In genomic region chr19:40210919-40211318, GRCh38 we compare ENCODE assay signal across 27 cellular contexts. TPM values are rescaled to one million over a fixed set of nuclear protein-coding genes. Genes with fewer than 3 reads are reported as not detected.
DNase-seq lines count a peak whose midpoint lies in the region; FAIRE-seq and TF ChIP-seq lines count a peak whose summit lies in the region.
"Had no signal": no experiment of that assay in that cellular context is flagged by ENCODE, and none has a peak within 500 bp of the region (broad histone marks: within the 10 kb centered on the region; RNA-seq: fewer than 3 reads in every experiment).

No MANE protein-coding gene starts in this region.

- CTCF ChIA-PET in H1 (lab: Charles Lee; ENCODE audit: partially characterized antibody) = interaction anchor here (0.6 to 1.2 kb wide), 7 partner anchors 14 to 74 kb away, joined by 3 to 6 read pairs (median 3); partner anchors contain the start of genes AKT2 and MAP3K10
- CTCF ChIA-PET in PC-9 (lab: Charles Lee) = no interaction called here

- no peak overlapping the region for H3K4me2 ChIP-seq in H1 (ENCODE audit: insufficient read depth in 1 of 2, low read depth in 2 of 2, low read length in 2 of 2)
- no peak overlapping the region for H3K4me2 ChIP-seq in neural progenitor cell
- H3K4me2 ChIP-seq in PC-9 = no peak overlapping the region
- H3K4me2 ChIP-seq in GM23248 (ENCODE audit: unreplicated experiment) = no peak overlapping the region

- peak in 1 of 2 experiments; percentile 17; a peak in 1 of 4 replicates for TF ChIP-seq RAD21 in H1 (IDR thresholded peaks at IDR 0.05 in 1 of 2, conservative IDR thresholded peaks at IDR 0.05 in 1 of 2; ENCODE audit: low read depth in 2 of 2, low read length in 2 of 2)

- no TSS peak for BruUV-seq in PC-9 (replicated peaks; lab: Mats Ljungman, UMichigan)

- no peaks in the 10 kb centered on the region for H3K9me3 ChIP-seq in HUES48 (ENCODE audit: control insufficient read depth, insufficient read depth, low read length)
- no peaks in the 10 kb centered on the region for H3K9me3 ChIP-seq in H1 (ENCODE audit: insufficient read depth in 2 of 2, low read depth in 1 of 2, low read length in 1 of 2)
- no peaks in the 10 kb centered on the region for H3K9me3 ChIP-seq in neural progenitor cell (ENCODE audit: low read depth)
- no peaks in the 10 kb centered on the region for H3K9me3 ChIP-seq in PC-9 (ENCODE audit: insufficient read depth, low read depth)
- no peaks in the 10 kb centered on the region for H3K9me3 ChIP-seq in GM23248 (ENCODE audit: low read depth)
- H3K9me3 ChIP-seq: BE2C, SJCRH30 had no signal

- H3F3A ChIP-seq in neural progenitor cell (ENCODE audit: low read depth) (no peaks in the 10 kb centered on the region), PC-9 (ENCODE audit: insufficient read depth, low read depth) (no peaks in the 10 kb centered on the region; the same call in 1 of the 2 replicates), GM23248 (ENCODE audit: insufficient read depth) (no peaks in the 10 kb centered on the region)

- no peak overlapping the region for H4K5ac ChIP-seq in H1 (ENCODE audit: insufficient read length, low read depth, low read length)

- no peak overlapping the region for H2AK5ac ChIP-seq in H1 (ENCODE audit: low read depth, low read length)

- peak; percentile 28 for FAIRE-seq in H1 (lab: Jason Lieb, UNC)
- FAIRE-seq: G401.6, GM12878 had no signal

- H4K20me1 ChIP-seq in H1 (replicated peaks in 1 of 2; ENCODE audit: control insufficient read depth in 1 of 2, insufficient read depth in 2 of 2, low read length in 2 of 2) (no peaks in the 10 kb centered on the region), neural progenitor cell (ENCODE audit: low read depth) (peaks cover 4% of the 10 kb centered on the region), PC-9 (ENCODE audit: insufficient read depth) (no peaks in the 10 kb centered on the region; the same call in 1 of the 2 replicates), GM23248 (ENCODE audit: insufficient read depth) (no peaks in the 10 kb centered on the region; the same call in 1 of the 2 replicates)

- H3K56ac ChIP-seq in H1 (replicated peaks; ENCODE audit: insufficient read length, low read depth, low read length) = no peak overlapping the region

- H2AFZ ChIP-seq in H1 (ENCODE audit: low read length) (no peak overlapping the region), neural progenitor cell (replicated peaks) (no peak overlapping the region), PC-9 (no peak overlapping the region), GM23248 (no peak overlapping the region)

- H3K27ac ChIP-seq in HUES48 (ENCODE audit: low read depth, low read length) (peak overlapping the region; percentile 24), H1 (ENCODE audit: low read depth, low read length) (no peak overlapping the region), neural progenitor cell (no peak overlapping the region), PC-9 (no peak overlapping the region), GM23248 (no peak overlapping the region)
- H3K27ac ChIP-seq: 22Rv1, SJCRH30 had no signal

- H3K18ac ChIP-seq in H1 (ENCODE audit: extremely low read depth, low read length) = no peak overlapping the region

- no peak overlapping the region for H2BK5ac ChIP-seq in H1 (ENCODE audit: low read depth, low read length)

- DNase-seq in DMS53 (lab: John Stamatoyannopoulos, UW) (peak; percentile 22), DMS53 treated with DMSO at 0.1 percent for 48 hours (lab: John Stamatoyannopoulos, UW; ENCODE audit: unreplicated experiment) (no peak), H1 (ENCODE audit: low read depth in 1 of 2, low spot score in 2 of 2) (no peak), neural progenitor cell (ENCODE audit: low spot score) (no peak), HUDEP-2 (lab: John Stamatoyannopoulos, UW; ENCODE audit: unreplicated experiment in 76 of 76) (no peak), PC-9 (no peak), GM23248 (no peak)
- DNase-seq: ACHN; BE2C; CD8-positive, alpha-beta memory T cell; NCI-H1092; NCI-H1417 treated with DMSO at 0.1 percent for 48 hours; NCI-H1694 treated with DMSO at 0.1 percent for 48 hours; NCI-H2081; NCI-H2227 treated with DMSO at 0.1 percent for 48 hours; NCI-H526 treated with DMSO at 0.1 percent for 48 hours; SJCRH30 had no signal

- POLR2A ChIA-PET in H1 (lab: Charles Lee; ENCODE audit: partially characterized antibody) = interaction anchor here (0.6 to 0.9 kb wide), 2 partner anchors 45 to 767 kb away, joined by 3 to 5 read pairs; no protein-coding TSS in a partner anchor
- POLR2A ChIA-PET in PC-9 (lab: Charles Lee; ENCODE audit: unreplicated experiment) = interaction anchor here (0.6 kb wide), 1 partner anchor 543 kb away, joined by 9 read pairs; no protein-coding TSS in a partner anchor

- H3K36me3 ChIP-seq in HUES48 (ENCODE audit: control insufficient read depth, insufficient read depth, low read length) (peaks cover 13% of the 10 kb centered on the region), H1 (ENCODE audit: control insufficient read depth in 2 of 4, insufficient read depth in 4 of 4, low read length in 3 of 4) (peaks cover 0 to 2% (median 0%) of the 10 kb centered on the region in 4 experiments; a peak in 1 of 8 replicates), neural progenitor cell (no peaks in the 10 kb centered on the region), PC-9 (ENCODE audit: low read depth) (no peaks in the 10 kb centered on the region), GM23248 (ENCODE audit: low read depth) (no peaks in the 10 kb centered on the region; the same call in 1 of the 2 replicates)
- H3K36me3 ChIP-seq: BE2C, SJCRH30 had no signal

- H3K9me3 Mint-ChIP-seq in neural progenitor cell = no peaks in the 10 kb centered on the region
- H3K9me3 Mint-ChIP-seq: CD8-positive, alpha-beta memory T cell; IgD-negative memory B cell had no signal

- H3K9me2 ChIP-seq in PC-9 (ENCODE audit: insufficient read depth) (no peaks in the 10 kb centered on the region), GM23248 (ENCODE audit: insufficient read depth) (no peaks in the 10 kb centered on the region)

- peaks cover 9% of the 10 kb centered on the region for H3K27me3 Mint-ChIP-seq in neural progenitor cell (ENCODE audit: insufficient read depth, low read depth)
- H3K27me3 Mint-ChIP-seq: IgD-negative memory B cell had no signal

- TF ChIP-seq EP300 in H1 (IDR thresholded peaks at IDR 0.05; ENCODE audit: borderline replicate concordance in 1 of 2, low read depth in 2 of 2, low read length in 2 of 2) = no peak

- H2BK12ac ChIP-seq in H1 (ENCODE audit: low read depth, low read length) = no peak overlapping the region

- H3K4me3 ChIP-seq in HUES48 (ENCODE audit: low read depth, low read length) (no peak overlapping the region), H1 (ENCODE audit: extremely low read depth in 1 of 4, insufficient read depth in 2 of 4, low read depth in 3 of 4, low read length in 4 of 4) (no peak overlapping the region), neural progenitor cell (no peak overlapping the region), PC-9 (no peak overlapping the region), GM23248 (no peak overlapping the region)
- H3K4me3 ChIP-seq: GM12878, SJCRH30 had no signal

- H3K4me3 Mint-ChIP-seq in neural progenitor cell = no peak overlapping the region
- H3K4me3 Mint-ChIP-seq: CD14-positive monocyte; CD8-positive, alpha-beta memory T cell; IgD-negative memory B cell had no signal

- no peaks in the 10 kb centered on the region for H3K79me1 ChIP-seq in H1 (ENCODE audit: low read depth, low read length)

- peaks cover 8% of the 10 kb centered on the region for H3K36me3 Mint-ChIP-seq in neural progenitor cell

- H3K27me3 ChIP-seq in HUES48 (ENCODE audit: control insufficient read depth, insufficient read depth, low read length) = no peaks in the 10 kb centered on the region
- no peaks in the 10 kb centered on the region for H3K27me3 ChIP-seq in H1 (replicated peaks in 1 of 4; ENCODE audit: control insufficient read depth in 3 of 4, extremely low read depth in 1 of 4, insufficient read depth in 3 of 4, low read length in 3 of 4)
- H3K27me3 ChIP-seq in neural progenitor cell = peaks cover 4% of the 10 kb centered on the region
- H3K27me3 ChIP-seq in PC-9 (ENCODE audit: insufficient read depth, low read depth) = no peaks in the 10 kb centered on the region
- H3K27me3 ChIP-seq in GM23248 (replicated peaks; ENCODE audit: insufficient read depth) = peaks cover 3% of the 10 kb centered on the region; the same call in 1 of the 2 replicates
- H3K27me3 ChIP-seq: SJCRH30 had no signal

- in situ Hi-C loops in GM23248 (cut with MboI) = no loop called here

- intact Hi-C loops in PC-9 (cut with micrococcal nuclease; ENCODE audit: unreplicated experiment) = no loop called here

- TF ChIP-seq POLR2A in H1 (IDR thresholded peaks at IDR 0.05; ENCODE audit: control extremely low read depth in 1 of 2, low read depth in 2 of 2, low read length in 2 of 2) = no peak

- no peak overlapping the region for H3K27ac Mint-ChIP-seq in neural progenitor cell
- H3K27ac Mint-ChIP-seq: CD14-positive monocyte, IgD-negative memory B cell had no signal

- no peaks in the 10 kb centered on the region for H3K79me2 ChIP-seq in H1 (ENCODE audit: control insufficient read depth in 1 of 2, insufficient read depth in 2 of 2, low read length in 2 of 2)
- H3K79me2 ChIP-seq in neural progenitor cell (ENCODE audit: low read depth) = no peaks in the 10 kb centered on the region
- no peaks in the 10 kb centered on the region for H3K79me2 ChIP-seq in PC-9 (ENCODE audit: low read depth)
- no peaks in the 10 kb centered on the region for H3K79me2 ChIP-seq in GM23248 (ENCODE audit: insufficient read depth)

- H3K14ac ChIP-seq in H1 (ENCODE audit: insufficient read length) = no peak overlapping the region

- H2BK20ac ChIP-seq in H1 (ENCODE audit: low read length) = no peak overlapping the region

- no peak overlapping the region for H2BK120ac ChIP-seq in H1 (replicated peaks; ENCODE audit: low read depth, low read length)

- H3K4me1 Mint-ChIP-seq in neural progenitor cell = no peaks in the 10 kb centered on the region
- H3K4me1 Mint-ChIP-seq: CD14-positive monocyte; CD8-positive, alpha-beta memory T cell; IgD-negative memory B cell had no signal

- no peak overlapping the region for H3K23ac ChIP-seq in H1 (ENCODE audit: insufficient read length)

- TF ChIP-seq CTCF in H1 (IDR thresholded peaks at IDR 0.05; ENCODE audit: control extremely low read depth in 1 of 3, insufficient read depth in 1 of 3, low read depth in 1 of 3, low read length in 3 of 3) (peak in 2 of 3 experiments; percentile 44 to 54; a peak in 2 of 4 replicates), neural progenitor cell (IDR thresholded peaks at IDR 0.05) (peak; percentile 13), PC-9 (conservative IDR thresholded peaks at IDR 0.05) (no peak)

- no peak overlapping the region for H3K4ac ChIP-seq in H1 (replicated peaks; ENCODE audit: insufficient read length, low read depth, low read length)

- H3K9ac ChIP-seq in HUES48 (ENCODE audit: low read depth, low read length) (no peak overlapping the region), H1 (replicated peaks in 1 of 4; ENCODE audit: extremely low read depth in 1 of 4, low read depth in 3 of 4, low read length in 3 of 4) (no peak overlapping the region), neural progenitor cell (no peak overlapping the region), GM23248 (no peak overlapping the region)

- no peaks in the 10 kb centered on the region for H3K4me1 ChIP-seq in HUES48 (ENCODE audit: control insufficient read depth, insufficient read depth, low read length)
- H3K4me1 ChIP-seq in H1 (replicated peaks in 1 of 4; ENCODE audit: control insufficient read depth in 3 of 4, insufficient read depth in 4 of 4, low read length in 3 of 4) = peaks cover 0 to 2% (median 0%) of the 10 kb centered on the region in 4 experiments; a peak in 1 of 7 replicates
- no peaks in the 10 kb centered on the region for H3K4me1 ChIP-seq in neural progenitor cell
- no peaks in the 10 kb centered on the region for H3K4me1 ChIP-seq in PC-9 (replicated peaks; ENCODE audit: insufficient read depth)
- no peaks in the 10 kb centered on the region for H3K4me1 ChIP-seq in GM23248 (ENCODE audit: insufficient read depth)
- H3K4me1 ChIP-seq: BE2C had no signal

- 65% methylated on average over 4 of the region's 4 CpGs; no CpG with 5 or more reads in 1 of the 2 experiments for WGBS in H1 (ENCODE audit: extremely low coverage in 1 of 2, insufficient coverage in 1 of 2, insufficient read length in 1 of 2, insufficient replicate concordance in 2 of 2, low coverage in 1 of 2, low lambda C conversion rate in 2 of 2, missing lambda C conversion rate in 1 of 2), 2 experiments
- whole genome bisulfite sequencing in GM23248 (ENCODE audit: low coverage in 1 of 2, low lambda C conversion rate in 2 of 2, missing lambda C conversion rate in 2 of 2), 2 experiments = 92% methylated on average over 4 of the region's 4 CpGs

- no peak overlapping the region for H4K91ac ChIP-seq in H1 (replicated peaks; ENCODE audit: insufficient read length, low read length)

- H2BK15ac ChIP-seq in H1 (ENCODE audit: low read length) = no peak overlapping the region

- no peaks in the 10 kb centered on the region for H3K23me2 ChIP-seq in H1 (ENCODE audit: low read depth, low read length)

- no peak overlapping the region for H4K8ac ChIP-seq in H1 (ENCODE audit: extremely low read depth, insufficient read depth, low read length)

RNA-seq across cellular contexts. Expression of gene TTC9B, which starts 7.3 kb away (rescaled TPM):
- total RNA-seq in H1 (2021; fragmentation: NEBNext Ultra II Directional; extraction: Animal tissue kit (Norgen Biotek cat#: 25700)) = not detected in 2 replicates
- polyA plus RNA-seq in H1 (2011; rRNA removed) (0.24 and 0.26 TPM in 2 replicates), GM23248 (2016; fragmentation: Nextera tagmentation; extraction: Ambion mirVana) (0.15 TPM in 1 of 2 replicates, not detected in the other)
- 0.22 TPM for polyA plus RNA-seq in H1 (2011; cell fraction: cytosol; rRNA removed)
- polyA plus RNA-seq in H1 (2011; cell fraction: nucleus; rRNA removed) = 0.13 TPM
- 0.25 to 0.59 TPM (median 0.46 TPM) in 3 of 4 replicates, not detected in the other for polyA plus RNA-seq in H1 (2012, experiment 1 of 2)
- 0.10 TPM for polyA plus RNA-seq in H1 (2012, experiment 2 of 2)
- polyA plus RNA-seq in H1 (2013, experiment 1 of 2) = 0.28 TPM
- 0.18 TPM for polyA plus RNA-seq in H1 (2013, experiment 2 of 2)
- polyA minus RNA-seq in H1 (2011; rRNA and poly(A)+ RNA removed) = not detected in 2 replicates
- polyA minus RNA-seq in H1 (2011; cell fraction: cytosol; rRNA and poly(A)+ RNA removed) = not detected
- polyA minus RNA-seq in H1 (2011; cell fraction: nucleus; rRNA and poly(A)+ RNA removed) = 0.30 TPM
- total RNA-seq in neural progenitor cell (ENCODE audit: low replicate concordance) (not detected in 2 replicates), PC-9 (2021) (0.50 and 0.59 TPM in 2 replicates)
- not detected in 2 replicates for total RNA-seq in GM23248 (2014; rRNA removed; shearing (Covaris generic))
- total RNA-seq: CD8-positive, alpha-beta memory T cell; Daoy; GM12878; H4; NCI-H460; OCI-LY7; SJCRH30 had no signal
- polyA plus RNA-seq: CD14-positive monocyte; CD8-positive, alpha-beta memory T cell; IgD-negative memory B cell had no signal

RNA-seq across cellular contexts. Expression of gene CCNP, which starts 15.6 kb away (rescaled TPM):
- 0.63 and 1.9 TPM in 2 replicates for total RNA-seq in H1 (2021; fragmentation: NEBNext Ultra II Directional; extraction: Animal tissue kit (Norgen Biotek cat#: 25700))
- polyA plus RNA-seq in H1 (2011; rRNA removed) (2.1 and 4.6 TPM in 2 replicates), GM23248 (2016; fragmentation: Nextera tagmentation; extraction: Ambion mirVana) (0.19 and 0.23 TPM in 2 replicates)
- polyA plus RNA-seq in H1 (2011; cell fraction: cytosol; rRNA removed) = 2.6 TPM
- polyA plus RNA-seq in H1 (2011; cell fraction: nucleus; rRNA removed) = 3.3 TPM
- 1.2 to 2.1 TPM (median 1.7 TPM) in 4 replicates for polyA plus RNA-seq in H1 (2012, experiment 1 of 2)
- 1.0 TPM for polyA plus RNA-seq in H1 (2012, experiment 2 of 2)
- 0.87 TPM for polyA plus RNA-seq in H1 (2013, experiment 1 of 2)
- polyA plus RNA-seq in H1 (2013, experiment 2 of 2) = 0.81 TPM
- 0.28 and 0.66 TPM in 2 replicates for polyA minus RNA-seq in H1 (2011; rRNA and poly(A)+ RNA removed)
- 2.8 TPM for polyA minus RNA-seq in H1 (2011; cell fraction: cytosol; rRNA and poly(A)+ RNA removed)
- polyA minus RNA-seq in H1 (2011; cell fraction: nucleus; rRNA and poly(A)+ RNA removed) = 1.2 TPM
- total RNA-seq in neural progenitor cell (ENCODE audit: low replicate concordance) (1.7 TPM in 1 of 2 replicates, not detected in the other), PC-9 (2021) (0.63 and 0.93 TPM in 2 replicates)
- total RNA-seq in GM23248 (2014; rRNA removed; shearing (Covaris generic)) = not detected in 2 replicates
- total RNA-seq: Daoy, H4, SJCRH30 had no signal
- polyA plus RNA-seq: CD14-positive monocyte; CD8-positive, alpha-beta memory T cell; IgD-negative memory B cell had no signal

RNA-seq across cellular contexts. Expression of gene MAP3K10, which starts 19.7 kb away (rescaled TPM):
- 15.9 and 18.3 TPM in 2 replicates for total RNA-seq in H1 (2021; fragmentation: NEBNext Ultra II Directional; extraction: Animal tissue kit (Norgen Biotek cat#: 25700))
- polyA plus RNA-seq in H1 (2011; rRNA removed) (4.9 and 9.2 TPM in 2 replicates), GM23248 (2016; fragmentation: Nextera tagmentation; extraction: Ambion mirVana) (1.4 and 1.8 TPM in 2 replicates)
- 8.4 TPM for polyA plus RNA-seq in H1 (2011; cell fraction: cytosol; rRNA removed)
- 30.4 TPM for polyA plus RNA-seq in H1 (2011; cell fraction: nucleus; rRNA removed)
- polyA plus RNA-seq in H1 (2012, experiment 1 of 2) = 10.2 to 16.6 TPM (median 13.2 TPM) in 4 replicates
- polyA plus RNA-seq in H1 (2012, experiment 2 of 2) = 6.7 TPM
- polyA plus RNA-seq in H1 (2013, experiment 1 of 2) = 8.6 TPM
- 7.6 TPM for polyA plus RNA-seq in H1 (2013, experiment 2 of 2)
- 6.4 and 8.4 TPM in 2 replicates for polyA minus RNA-seq in H1 (2011; rRNA and poly(A)+ RNA removed)
- 11.9 TPM for polyA minus RNA-seq in H1 (2011; cell fraction: cytosol; rRNA and poly(A)+ RNA removed)
- polyA minus RNA-seq in H1 (2011; cell fraction: nucleus; rRNA and poly(A)+ RNA removed) = 18.3 TPM
- total RNA-seq in neural progenitor cell (ENCODE audit: low replicate concordance) (5.7 and 21.6 TPM in 2 replicates), PC-9 (2021) (26.9 and 29.5 TPM in 2 replicates)
- 8.6 and 13.1 TPM in 2 replicates for total RNA-seq in GM23248 (2014; rRNA removed; shearing (Covaris generic))
